8 cellular contexts compared by ENCODE assay signal in the genomic region with DNA sequence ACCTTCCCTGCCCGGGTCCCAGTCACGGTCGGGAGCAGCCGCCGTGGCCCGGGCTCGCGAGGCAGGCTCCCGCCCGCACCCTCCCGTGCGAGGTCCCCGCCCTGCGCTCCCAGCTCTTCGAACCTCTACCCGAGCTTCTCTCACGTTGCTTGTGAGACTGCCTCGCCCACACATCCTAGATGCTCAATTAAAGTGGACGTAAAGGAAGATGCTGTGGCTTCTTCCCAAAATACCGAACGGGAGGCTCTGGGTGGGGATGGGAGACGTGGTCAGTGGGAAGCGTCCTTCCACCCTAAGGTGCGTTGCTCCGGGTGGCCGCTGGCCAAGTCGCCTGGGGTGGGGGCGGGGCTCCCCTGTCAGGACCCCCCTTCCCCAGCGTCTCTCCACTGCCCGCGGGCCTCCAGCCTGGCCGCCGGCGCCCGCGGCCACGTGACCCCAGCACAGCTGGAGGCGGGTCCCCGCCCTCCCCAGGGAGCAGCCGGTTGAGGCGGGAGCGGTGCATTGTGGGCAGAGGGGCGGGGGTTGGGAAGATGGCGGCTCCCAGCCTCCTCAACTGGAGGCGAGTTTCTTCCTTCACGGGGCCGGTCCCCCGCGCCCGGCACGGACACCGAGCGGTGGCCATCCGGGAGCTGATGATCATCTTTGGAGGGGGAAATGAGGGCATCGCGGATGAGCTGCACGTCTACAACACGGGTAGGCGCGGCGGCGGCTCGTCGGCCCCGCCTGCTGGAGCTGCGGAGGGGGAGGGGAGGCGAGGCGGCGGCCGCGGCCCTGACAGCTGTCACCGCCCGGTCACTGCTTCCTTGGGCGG. TPM values are rescaled to one million over a fixed set of nuclear protein-coding genes. Genes with fewer than 3 reads are reported as not detected.
DNase-seq lines count a peak whose midpoint lies in the region; ATAC-seq and TF ChIP-seq lines count a peak whose summit lies in the region.

A gene (plus strand): TSS at position 501 of the 811 bp plus-strand sequence. CDS start 30 bp downstream, at position 531.

- H3K4me3 ChIP-seq in Panc1 (ENCODE audit: low read depth in 2 of 2, low read length in 2 of 2) = peak within 1 kb of the TSS; percentile 93 to 94
- H3K4me3 ChIP-seq in fibroblast of lung (replicated peaks in 1 of 4; ENCODE audit: control extremely low read depth in 1 of 4, insufficient read depth in 1 of 4, low read depth in 3 of 4, low read length in 4 of 4) = peak within 1 kb of the TSS; percentile 71 to 91 (median 75)

- peak; percentile 88 for ATAC-seq in GM21717 (IDR thresholded peaks at IDR 0.05; ENCODE audit: unreplicated experiment)
- peak; percentile 97 for ATAC-seq in Panc1
- peak; percentile 96 to 97 for ATAC-seq in activated T-cell treated with anti-CD3 and anti-CD28 coated beads, Interleukin-2, amount 50 U/mL, for 72 hours (replicated peaks in 1 of 2)
- peak; percentile 95 to 97 (median 97) for ATAC-seq in natural killer cell

- H3K36me3 ChIP-seq in Panc1 (ENCODE audit: control insufficient read depth, insufficient read depth, low read length) = peaks cover 7% of the 10 kb centered on the region
- no peaks in the 10 kb centered on the region for H3K36me3 ChIP-seq in fibroblast of lung (ENCODE audit: control insufficient read depth, insufficient read depth, low read length)

- peaks cover 26% of the 10 kb centered on the region for H3K27me3 Mint-ChIP-seq in activated T-cell treated with anti-CD3 and anti-CD28 coated beads, Interleukin-2, amount 50 U/mL, for 72 hours (ENCODE audit: low read depth)
- peaks cover 8 to 9% of the 10 kb centered on the region in 2 donors for H3K27me3 Mint-ChIP-seq in natural killer cell (ENCODE audit: low read depth in 2 of 2)

- CTCF ChIA-PET in Panc1 (lab: Charles Lee) = no interaction called here

- no peaks in the 10 kb centered on the region for H4K20me1 ChIP-seq in fibroblast of lung (ENCODE audit: control insufficient read depth, extremely low read depth, insufficient read depth, low read length)

- peak within 1 kb of the TSS; percentile 91 for H2AFZ ChIP-seq in fibroblast of lung (ENCODE audit: low read length)

- DNase-seq in DMS53 treated with DMSO at 0.1 percent for 48 hours (lab: John Stamatoyannopoulos, UW; ENCODE audit: unreplicated experiment) (peak; percentile 83), KBM-7 (peak; percentile 89), Panc1 (ENCODE audit: low read depth, low spot score) (peak; percentile 24), fibroblast of lung (ENCODE audit: low read depth in 2 of 2) (peak; percentile 85 to 86), natural killer cell (peak; percentile 86)
- peak; percentile 92 to 93 for DNase-seq in activated T-cell treated with anti-CD3 and anti-CD28 coated beads, Interleukin-2, amount 50 U/mL, for 72 hours
- DNase-seq in stimulated activated naive CD4-positive, alpha-beta T cell (lab: John Stamatoyannopoulos, UW) = peak; percentile 74 to 85 (median 79)

- POLR2A ChIA-PET in Panc1 (lab: Charles Lee) = interaction anchor here (0.7 kb wide), 1 partner anchor 74 kb away, joined by 14 read pairs; no protein-coding TSS in a partner anchor

- intact Hi-C loops in Panc1 (cut with micrococcal nuclease; ENCODE audit: unreplicated experiment) (no loop called here), natural killer cell (cut with micrococcal nuclease) (loop anchor here (2.0 to 5.0 kb wide), 3 partner anchors 75 to 223 kb away; a partner anchor contains a TSS)

- in situ Hi-C loops in KBM-7 (cut with MboI; ENCODE audit: low pct_unique_long_range_greater_than_20kb, low sequenced_read_pairs) = no loop called here
- in situ Hi-C loops in Panc1 (cut with HindIII; ENCODE audit: low pct_unique_long_range_greater_than_20kb, low sequenced_read_pairs) = no loop called here

- TF ChIP-seq CTCF in Panc1 (IDR thresholded peaks at IDR 0.05) (no peak), fibroblast of lung (conservative IDR thresholded peaks at IDR 0.05 in 1 of 2, IDR thresholded peaks at IDR 0.05 in 1 of 2; ENCODE audit: low read depth in 1 of 2, low read length in 2 of 2) (no peak), natural killer cell (IDR thresholded peaks at IDR 0.05) (no peak)

- peak within 1 kb of the TSS; percentile 87 for H3K27ac ChIP-seq in Panc1 (ENCODE audit: low read length)
- peak within 1 kb of the TSS; percentile 82 for H3K27ac ChIP-seq in fibroblast of lung (ENCODE audit: insufficient read depth, low read length)

- H3K9me3 ChIP-seq in Panc1 (ENCODE audit: control insufficient read depth, insufficient read depth, low read depth, low read length) (no peaks in the 10 kb centered on the region), fibroblast of lung (ENCODE audit: control insufficient read depth, insufficient read depth, low read depth, low read length) (no peaks in the 10 kb centered on the region)

- BruUV-seq in Panc1 (replicated peaks; lab: Mats Ljungman, UMichigan) = no TSS peak

- H3K4me1 Mint-ChIP-seq in activated T-cell treated with anti-CD3 and anti-CD28 coated beads, Interleukin-2, amount 50 U/mL, for 72 hours (ENCODE audit: low read depth) = peaks cover 21% of the 10 kb centered on the region
- H3K4me1 Mint-ChIP-seq in natural killer cell = peaks cover 13 to 22% of the 10 kb centered on the region in 2 donors

- H3K4me1 ChIP-seq in Panc1 (ENCODE audit: control insufficient read depth, insufficient read depth, low read length) = peaks cover 26% of the 10 kb centered on the region
- H3K4me1 ChIP-seq in fibroblast of lung (ENCODE audit: control insufficient read depth, extremely low read depth, insufficient read depth, low read length) = peaks cover 6% of the 10 kb centered on the region

- peak within 1 kb of the TSS; percentile 95 for H3K4me2 ChIP-seq in fibroblast of lung (ENCODE audit: extremely low read depth, insufficient read depth, low read length)

- H3K4me3 Mint-ChIP-seq in activated T-cell treated with anti-CD3 and anti-CD28 coated beads, Interleukin-2, amount 50 U/mL, for 72 hours = peak within 1 kb of the TSS; percentile 78 to 98
- H3K4me3 Mint-ChIP-seq in natural killer cell = peak within 1 kb of the TSS; percentile 92

- no peaks in the 10 kb centered on the region for H3K36me3 Mint-ChIP-seq in activated T-cell treated with anti-CD3 and anti-CD28 coated beads, Interleukin-2, amount 50 U/mL, for 72 hours (ENCODE audit: insufficient read depth in 2 of 2)
- no peaks in the 10 kb centered on the region for H3K36me3 Mint-ChIP-seq in natural killer cell

- peak within 1 kb of the TSS; percentile 70 for H3K9ac ChIP-seq in fibroblast of lung (ENCODE audit: insufficient read depth, low read length)

- H3K27me3 ChIP-seq in Panc1 (ENCODE audit: control insufficient read depth, insufficient read depth, low read length) (no peaks in the 10 kb centered on the region), fibroblast of lung (ENCODE audit: control insufficient read depth, insufficient read depth, low read length) (no peaks in the 10 kb centered on the region)

- no peaks in the 10 kb centered on the region for H3K9me3 Mint-ChIP-seq in activated T-cell treated with anti-CD3 and anti-CD28 coated beads, Interleukin-2, amount 50 U/mL, for 72 hours
- H3K9me3 Mint-ChIP-seq in natural killer cell = no peaks in the 10 kb centered on the region

- peak within 1 kb of the TSS; percentile 68 for H3K27ac Mint-ChIP-seq in activated T-cell treated with anti-CD3 and anti-CD28 coated beads, Interleukin-2, amount 50 U/mL, for 72 hours
- H3K27ac Mint-ChIP-seq in natural killer cell = peak within 1 kb of the TSS; percentile 82 to 93

- peaks cover 24% of the 10 kb centered on the region for H3K79me2 ChIP-seq in fibroblast of lung (ENCODE audit: control insufficient read depth, insufficient read depth, low read length)

RNA-seq across cellular contexts. Expression of the gene that starts here (rescaled TPM):
- total RNA-seq in Panc1 (2021; ENCODE audit: unreplicated experiment) (8.5 TPM), fibroblast of lung (28.0 and 36.2 TPM in 2 replicates), natural killer cell (10 to 100 TPM; 20.3 to 24.4 (median 23.8) TPM)
- polyA plus RNA-seq in Panc1 (2012; ENCODE audit: insufficient read length) = 3.1 TPM
- 10 to 100 TPM; 11.0 TPM for total RNA-seq in activated T-cell treated with anti-CD3 and anti-CD28 coated beads, Interleukin-2, amount 50 U/mL, for 72 hours
- polyA plus RNA-seq in fibroblast of lung = 16.4 and 27.0 TPM in 2 replicates
- 9.2 and 13.8 TPM in 2 replicates for polyA plus RNA-seq in fibroblast of lung (2012)
- 5.7 and 10.7 TPM in 2 replicates for polyA minus RNA-seq in fibroblast of lung (ENCODE audit: low replicate concordance)

Comparison
In these comparisons a context has a peak if more than half of its experiments do, and no peak if none do; other contexts are left out.
1. Peak in every context shown above with its lines: DNase-seq, ATAC-seq, H3K4me3 ChIP-seq and H3K27ac ChIP-seq.
2. DNase-seq: peak in every context shown above with its lines; median percentile 92 in activated T-cell treated with anti-CD3 and anti-CD28 coated beads, Interleukin-2, amount 50 U/mL, for 72 hours; 89 in KBM-7; 86 in natural killer cell; 86 in fibroblast of lung; 83 in DMS53 treated with DMSO at 0.1 percent for 48 hours; 79 in stimulated activated naive CD4-positive, alpha-beta T cell; 24 in Panc1.